1 cellular context compared by ENCODE assay signal in the genomic region with DNA sequence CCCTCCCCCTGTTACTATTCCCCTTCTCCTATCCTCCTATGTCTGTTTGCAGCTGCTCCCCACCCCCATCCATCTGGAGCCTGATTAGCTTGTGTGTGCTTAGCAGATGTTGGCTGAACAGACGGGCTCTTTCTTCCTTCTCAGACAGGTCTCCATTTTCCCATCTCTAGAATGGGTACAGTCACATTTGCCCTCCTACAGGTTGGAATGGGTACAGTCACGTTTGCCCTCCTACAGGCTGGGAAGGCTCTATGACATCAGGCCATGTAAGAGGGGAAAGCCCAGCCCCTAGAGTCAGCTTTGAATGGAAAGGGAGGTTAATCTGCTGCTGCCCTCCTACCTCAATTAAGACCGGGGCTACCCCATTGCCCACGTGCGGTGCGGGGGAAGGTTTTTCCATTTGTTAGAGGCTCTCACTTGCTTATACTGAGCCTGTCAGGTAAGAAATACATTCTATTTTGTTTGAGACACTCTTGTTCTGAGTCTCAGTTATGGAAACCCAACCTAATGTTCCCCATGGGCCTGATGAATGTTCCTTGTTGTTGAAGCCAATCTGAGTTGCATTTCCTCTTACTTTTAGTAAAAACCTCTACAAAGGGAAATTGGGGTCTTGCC.
A peak's percentile ranks its signal among the peaks of the same experiment; 100 is the strongest.
TF ChIP-seq lines count a peak whose summit lies in the region.

No MANE protein-coding gene starts in this region.

TF ChIP-seq in HepG2, 621 proteins besides CTCF, POLR2A, EP300 and RAD21:
- TF ChIP-seq, protein P1, sequence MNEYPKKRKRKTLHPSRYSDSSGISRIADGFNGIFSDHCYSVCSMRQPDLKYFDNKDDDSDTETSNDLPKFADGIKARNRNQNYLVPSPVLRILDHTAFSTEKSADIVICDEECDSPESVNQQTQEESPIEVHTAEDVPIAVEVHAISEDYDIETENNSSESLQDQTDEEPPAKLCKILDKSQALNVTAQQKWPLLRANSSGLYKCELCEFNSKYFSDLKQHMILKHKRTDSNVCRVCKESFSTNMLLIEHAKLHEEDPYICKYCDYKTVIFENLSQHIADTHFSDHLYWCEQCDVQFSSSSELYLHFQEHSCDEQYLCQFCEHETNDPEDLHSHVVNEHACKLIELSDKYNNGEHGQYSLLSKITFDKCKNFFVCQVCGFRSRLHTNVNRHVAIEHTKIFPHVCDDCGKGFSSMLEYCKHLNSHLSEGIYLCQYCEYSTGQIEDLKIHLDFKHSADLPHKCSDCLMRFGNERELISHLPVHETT (CRISPR knock-in tag; conservative IDR thresholded peaks at IDR 0.05) = no peak
- 0 out of 2 replicates have a peak, but pooled peaks have one; percentile 33 for TF ChIP-seq CHD4 (IDR thresholded peaks at IDR 0.05; ENCODE audit: borderline replicate concordance, low read length)
- TF ChIP-seq ZMYM3 (CRISPR knock-in tag; IDR thresholded peaks at IDR 0.05) = 0 out of 2 replicates have a peak, but pooled peaks have one; percentile 36
- TF ChIP-seq ZNF431 (CRISPR knock-in tag; IDR thresholded peaks at IDR 0.05; ENCODE audit: borderline replicate concordance, low read depth) = no peak
- TF ChIP-seq, protein P2, sequence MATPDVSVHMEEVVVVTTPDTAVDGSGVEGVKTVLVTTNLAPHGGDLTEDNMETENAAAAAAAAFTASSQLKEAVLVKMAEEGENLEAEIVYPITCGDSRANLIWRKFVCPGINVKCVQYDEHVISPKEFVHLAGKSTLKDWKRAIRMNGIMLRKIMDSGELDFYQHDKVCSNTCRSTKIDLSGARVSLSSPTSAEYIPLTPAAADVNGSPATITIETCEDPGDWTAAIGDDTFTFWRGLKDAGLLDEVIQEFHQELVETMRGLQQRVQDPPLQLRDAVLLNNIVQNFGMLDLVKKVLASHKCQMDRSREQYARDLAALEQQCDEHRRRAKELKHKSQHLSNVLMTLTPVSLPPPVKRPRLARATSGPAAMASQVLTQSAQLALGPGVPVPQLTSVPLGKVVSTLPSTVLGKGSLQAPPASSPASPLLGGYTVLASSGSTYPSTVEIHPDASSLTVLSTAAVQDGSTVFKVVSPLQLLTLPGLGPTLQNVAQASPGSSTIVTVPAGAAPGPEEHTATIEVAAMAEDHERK (CRISPR knock-in tag; IDR thresholded peaks at IDR 0.05; ENCODE audit: low read depth) = no peak
- TF ChIP-seq KAT8 (CRISPR knock-in tag; IDR thresholded peaks at IDR 0.05) = no peak
- peak; percentile 85 for TF ChIP-seq ZNF629 (CRISPR knock-in tag; conservative IDR thresholded peaks at IDR 0.05)
- TF ChIP-seq, protein P3, sequence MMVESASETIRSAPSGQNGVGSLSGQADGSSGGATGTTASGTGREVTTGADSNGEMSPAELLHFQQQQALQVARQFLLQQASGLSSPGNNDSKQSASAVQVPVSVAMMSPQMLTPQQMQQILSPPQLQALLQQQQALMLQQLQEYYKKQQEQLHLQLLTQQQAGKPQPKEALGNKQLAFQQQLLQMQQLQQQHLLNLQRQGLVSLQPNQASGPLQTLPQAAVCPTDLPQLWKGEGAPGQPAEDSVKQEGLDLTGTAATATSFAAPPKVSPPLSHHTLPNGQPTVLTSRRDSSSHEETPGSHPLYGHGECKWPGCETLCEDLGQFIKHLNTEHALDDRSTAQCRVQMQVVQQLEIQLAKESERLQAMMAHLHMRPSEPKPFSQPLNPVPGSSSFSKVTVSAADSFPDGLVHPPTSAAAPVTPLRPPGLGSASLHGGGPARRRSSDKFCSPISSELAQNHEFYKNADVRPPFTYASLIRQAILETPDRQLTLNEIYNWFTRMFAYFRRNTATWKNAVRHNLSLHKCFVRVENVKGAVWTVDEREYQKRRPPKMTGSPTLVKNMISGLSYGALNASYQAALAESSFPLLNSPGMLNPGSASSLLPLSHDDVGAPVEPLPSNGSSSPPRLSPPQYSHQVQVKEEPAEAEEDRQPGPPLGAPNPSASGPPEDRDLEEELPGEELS (CRISPR knock-in tag; IDR thresholded peaks at IDR 0.05) = no peak
